Comparison of ENCODE assay signal across 29 cellular contexts in genomic region chr11:83037877-83038276, GRCh38. TPM values are rescaled to one million over a fixed set of nuclear protein-coding genes. Genes with fewer than 3 reads are reported as not detected.
A peak's percentile ranks its signal among the peaks of the same experiment; 100 is the strongest.
DNase-seq lines count a peak whose midpoint lies in the region; ATAC-seq and TF ChIP-seq lines count a peak whose summit lies in the region.
"Had no signal": no experiment of that assay in that cellular context is flagged by ENCODE, and none has a peak within 500 bp of the region (broad histone marks: within the 10 kb centered on the region; RNA-seq: fewer than 3 reads in every experiment).

No MANE protein-coding gene starts in this region.

- H3K27ac Mint-ChIP-seq in activated naive CD4-positive, alpha-beta T cell treated with anti-CD3 and anti-CD28 coated beads, Interleukin-2, amount 50 U/mL, for 24 hours = peak overlapping the region; percentile 59
- no peak overlapping the region for H3K27ac Mint-ChIP-seq in stimulated activated effector memory CD8-positive, alpha-beta T cell treated with anti-CD3 and anti-CD28 coated beads, Interleukin-12 subunit alpha, Interleukin-12 subunit beta, amount 100 ng/mL, for 72 hours
- H3K27ac Mint-ChIP-seq: activated CD8-positive, alpha-beta T cell treated with anti-CD3 and anti-CD28 coated beads, Interleukin-2, amount 10 ng/mL, durations not matched to agents 7 days and 5 days; activated naive CD8-positive, alpha-beta T cell treated with anti-CD3 and anti-CD28 coated beads, Interleukin-2, amount 50 U/mL, for 24 hours; effector memory CD8-positive, alpha-beta T cell; T-helper 1 cell treated with Interleukin-12 subunit alpha and Interleukin-12 subunit beta and Interleukin-4 antibody, amounts not matched to agents 30 μg/mL and 1 μg/mL, for 36 hours had no signal

- POLR2A ChIA-PET in SK-N-SH (lab: Yijun Ruan, JAX) = no interaction called here

- H3F3A ChIP-seq in SK-N-SH (replicated peaks; ENCODE audit: insufficient read depth) = peaks cover 16% of the 10 kb centered on the region
- peaks cover 13% of the 10 kb centered on the region for H3F3A ChIP-seq in smooth muscle cell (ENCODE audit: low read depth)

- no peak for TF ChIP-seq POLR2A in uterus (IDR thresholded peaks at IDR 0.05)

- peaks cover 7% of the 10 kb centered on the region for H3K9me3 Mint-ChIP-seq in activated naive CD4-positive, alpha-beta T cell treated with anti-CD3 and anti-CD28 coated beads, Interleukin-2, amount 50 U/mL, for 24 hours
- no peaks in the 10 kb centered on the region for H3K9me3 Mint-ChIP-seq in stimulated activated effector memory CD8-positive, alpha-beta T cell treated with anti-CD3 and anti-CD28 coated beads, Interleukin-12 subunit alpha, Interleukin-12 subunit beta, amount 100 ng/mL, for 72 hours
- H3K9me3 Mint-ChIP-seq: effector memory CD8-positive, alpha-beta T cell had no signal

- no peaks in the 10 kb centered on the region for H3K27me3 Mint-ChIP-seq in activated naive CD4-positive, alpha-beta T cell treated with anti-CD3 and anti-CD28 coated beads, Interleukin-2, amount 50 U/mL, for 24 hours
- H3K27me3 Mint-ChIP-seq: activated naive CD8-positive, alpha-beta T cell treated with anti-CD3 and anti-CD28 coated beads, Interleukin-2, amount 50 U/mL, for 24 hours; effector memory CD8-positive, alpha-beta T cell had no signal

- H3K36me3 ChIP-seq in SK-N-SH (replicated peaks in 1 of 2; ENCODE audit: control insufficient read depth in 1 of 2, insufficient read depth in 2 of 2, low read length in 1 of 2) (no peaks in the 10 kb centered on the region), smooth muscle cell (ENCODE audit: low read depth) (no peaks in the 10 kb centered on the region), uterus (no peaks in the 10 kb centered on the region)
- H3K36me3 ChIP-seq: BE2C, upper lobe of right lung had no signal

- 0 out of 2 replicates have a peak, but pooled peaks have one; percentile 14 for TF ChIP-seq RAD21 in SK-N-SH (IDR thresholded peaks at IDR 0.05; ENCODE audit: low read length)

- H3K9me3 ChIP-seq in SK-N-SH (no peaks in the 10 kb centered on the region), smooth muscle cell (replicated peaks; ENCODE audit: low read depth) (no peaks in the 10 kb centered on the region), uterus (no peaks in the 10 kb centered on the region)
- H3K9me3 ChIP-seq: BE2C, upper lobe of right lung had no signal

- H3K4me3 ChIP-seq in SK-N-SH (ENCODE audit: low read depth in 2 of 2, low read length in 1 of 2) (no peak overlapping the region), fibroblast of villous mesenchyme (ENCODE audit: low read depth, low read length) (no peak overlapping the region), smooth muscle cell (no peak overlapping the region), uterus (no peak overlapping the region)
- H3K4me3 ChIP-seq: coronary artery, upper lobe of right lung had no signal

- CTCF ChIA-PET in SK-N-SH (lab: Yijun Ruan, JAX) = no interaction called here

- ATAC-seq in stimulated activated effector memory CD8-positive, alpha-beta T cell treated with anti-CD3 and anti-CD28 coated beads, Interleukin-12 subunit alpha, Interleukin-12 subunit beta, amount 100 ng/mL, for 72 hours = no peak
- ATAC-seq: activated CD8-positive, alpha-beta T cell treated with anti-CD3 and anti-CD28 coated beads, Interleukin-2, amount 10 ng/mL, durations not matched to agents 7 days and 5 days; activated naive CD8-positive, alpha-beta T cell treated with anti-CD3 and anti-CD28 coated beads, Interleukin-2, amount 50 U/mL, for 24 hours; effector memory CD8-positive, alpha-beta T cell; Panc1; upper lobe of right lung had no signal

- H3K4me1 ChIP-seq in SK-N-SH (ENCODE audit: control insufficient read depth in 1 of 2, insufficient read depth in 2 of 2, low read depth in 1 of 2, low read length in 1 of 2) (peaks cover 27 to 30% of the 10 kb centered on the region in 2 experiments; a peak in 3 of 4 replicates), smooth muscle cell (ENCODE audit: low read depth) (peaks cover 15% of the 10 kb centered on the region), uterus (peaks cover 0 to 5% of the 10 kb centered on the region in 2 donors)

- H3K4me3 Mint-ChIP-seq in activated naive CD4-positive, alpha-beta T cell treated with anti-CD3 and anti-CD28 coated beads, Interleukin-2, amount 50 U/mL, for 24 hours = no peak overlapping the region
- H3K4me3 Mint-ChIP-seq in stimulated activated effector memory CD8-positive, alpha-beta T cell treated with anti-CD3 and anti-CD28 coated beads, Interleukin-12 subunit alpha, Interleukin-12 subunit beta, amount 100 ng/mL, for 72 hours = no peak overlapping the region
- H3K4me3 Mint-ChIP-seq: activated CD8-positive, alpha-beta T cell treated with anti-CD3 and anti-CD28 coated beads, Interleukin-2, amount 10 ng/mL, durations not matched to agents 7 days and 5 days; activated naive CD8-positive, alpha-beta T cell treated with anti-CD3 and anti-CD28 coated beads, Interleukin-2, amount 50 U/mL, for 24 hours; effector memory CD8-positive, alpha-beta T cell; neural crest cell; T-helper 1 cell treated with Interleukin-12 subunit alpha and Interleukin-12 subunit beta and Interleukin-4 antibody, amounts not matched to agents 30 μg/mL and 1 μg/mL, for 36 hours had no signal

- H3K79me2 ChIP-seq in SK-N-SH (ENCODE audit: insufficient read depth) (peaks cover 45% of the 10 kb centered on the region), smooth muscle cell (ENCODE audit: low read depth) (peaks cover 58% of the 10 kb centered on the region)

- H3K9ac ChIP-seq in SK-N-SH (no peak overlapping the region), smooth muscle cell (ENCODE audit: low read depth) (no peak overlapping the region)
- H3K9ac ChIP-seq: KMS-11 had no signal

- H3K4me1 Mint-ChIP-seq in activated naive CD4-positive, alpha-beta T cell treated with anti-CD3 and anti-CD28 coated beads, Interleukin-2, amount 50 U/mL, for 24 hours = peaks cover 63% of the 10 kb centered on the region
- peaks cover 20% of the 10 kb centered on the region for H3K4me1 Mint-ChIP-seq in stimulated activated effector memory CD8-positive, alpha-beta T cell treated with anti-CD3 and anti-CD28 coated beads, Interleukin-12 subunit alpha, Interleukin-12 subunit beta, amount 100 ng/mL, for 72 hours

- no peak for DNase-seq in activated naive CD4-positive, alpha-beta T cell treated with anti-CD3 and anti-CD28 coated beads, Interleukin-2, amount 50 U/mL, for 16 hours
- DNase-seq in SK-N-SH (no peak), fibroblast of villous mesenchyme (ENCODE audit: low read depth) (peak; percentile 40), smooth muscle cell (lab: John Stamatoyannopoulos, UW; ENCODE audit: unreplicated experiment) (no peak), HCEC 1CT (no peak), uterus (no peak)
- no peak for DNase-seq in stimulated activated effector memory CD8-positive, alpha-beta T cell treated with anti-CD3 and anti-CD28 coated beads, Interleukin-12 subunit alpha, Interleukin-12 subunit beta, amount 100 ng/mL, for 72 hours (ENCODE audit: low spot score in 2 of 2)
- DNase-seq: activated CD8-positive, alpha-beta T cell treated with anti-CD3 and anti-CD28 coated beads, Interleukin-2, amount 10 ng/mL, durations not matched to agents 7 days and 5 days; activated effector memory CD4-positive, alpha-beta T cell treated with anti-CD3 and anti-CD28 coated beads, Interleukin-2, amount 50 U/mL, for 16 hours; activated naive CD8-positive, alpha-beta T cell treated with anti-CD3 and anti-CD28 coated beads, Interleukin-2, amount 50 U/mL, for 24 hours; BE2C; COR-L47; DND-41; effector memory CD8-positive, alpha-beta T cell; MV-4-11; NCI-H1694; NCI-H2171; NCI-H524 treated with DMSO at 0.1 percent for 48 hours; SIG-M5; stimulated activated CD8-positive, alpha-beta memory T cell treated with anti-CD3 and anti-CD28 coated beads, Interleukin-4, amount 100 ng/mL, for 48 hours; substantia nigra; upper lobe of right lung had no signal

- no peaks in the 10 kb centered on the region for H3K27me3 ChIP-seq in SK-N-SH (ENCODE audit: insufficient read depth)
- no peaks in the 10 kb centered on the region for H3K27me3 ChIP-seq in smooth muscle cell (ENCODE audit: low read depth)
- H3K27me3 ChIP-seq in uterus = no peaks in the 10 kb centered on the region
- H3K27me3 ChIP-seq: BE2C, upper lobe of right lung had no signal

- no peak overlapping the region for H2AFZ ChIP-seq in SK-N-SH (ENCODE audit: low read depth)
- no peak overlapping the region for H2AFZ ChIP-seq in smooth muscle cell (ENCODE audit: low read depth)

- no peak for TF ChIP-seq CTCF in SK-N-SH (IDR thresholded peaks at IDR 0.05)
- no peak for TF ChIP-seq CTCF in fibroblast of villous mesenchyme (IDR thresholded peaks at IDR 0.05; ENCODE audit: insufficient read depth, low read depth, low read length)
- no peak for TF ChIP-seq CTCF in smooth muscle cell (IDR thresholded peaks at IDR 0.05; ENCODE audit: borderline replicate concordance, insufficient read depth, poor library complexity, severe bottlenecking)
- TF ChIP-seq CTCF in uterus (IDR thresholded peaks at IDR 0.05) = no peak

- WGBS in SK-N-SH (ENCODE audit: low lambda C conversion rate) = 30% methylated on average over 4 of the region's 4 CpGs
- WGBS in smooth muscle cell (ENCODE audit: low lambda C conversion rate) = 18% methylated on average over 4 of the region's 4 CpGs

- intact Hi-C loops in uterus (cut with DNase I; ENCODE audit: low total_unique reads) = no loop called here

- H3K9me2 ChIP-seq in SK-N-SH = no peaks in the 10 kb centered on the region

- TF ChIP-seq EP300 in SK-N-SH (IDR thresholded peaks at IDR 0.05; ENCODE audit: borderline replicate concordance in 1 of 2, low read depth in 1 of 2, low read length in 1 of 2) = peak; percentile 55 to 74; a peak in 2 of 4 replicates

- peaks cover 12% of the 10 kb centered on the region for H3K36me3 Mint-ChIP-seq in activated naive CD4-positive, alpha-beta T cell treated with anti-CD3 and anti-CD28 coated beads, Interleukin-2, amount 50 U/mL, for 24 hours
- no peaks in the 10 kb centered on the region for H3K36me3 Mint-ChIP-seq in stimulated activated effector memory CD8-positive, alpha-beta T cell treated with anti-CD3 and anti-CD28 coated beads, Interleukin-12 subunit alpha, Interleukin-12 subunit beta, amount 100 ng/mL, for 72 hours

- H4K20me1 ChIP-seq in SK-N-SH (ENCODE audit: insufficient read depth) (no peaks in the 10 kb centered on the region), smooth muscle cell (ENCODE audit: low read depth) (peaks cover 22% of the 10 kb centered on the region)

- peak overlapping the region; percentile 17; the same call in 1 of the 2 replicates for H3K4me2 ChIP-seq in SK-N-SH
- peak overlapping the region; percentile 28 for H3K4me2 ChIP-seq in smooth muscle cell
- H3K4me2 ChIP-seq: KMS-11 had no signal

- H3K27ac ChIP-seq in SK-N-SH (ENCODE audit: low read depth in 2 of 2, low read length in 1 of 2) (peak overlapping the region in 1 of 2 experiments; percentile 28; a peak in 1 of 4 replicates), smooth muscle cell (ENCODE audit: low read depth) (peak overlapping the region; percentile 70), uterus (no peak overlapping the region)
- H3K27ac ChIP-seq: 22Rv1, coronary artery, KMS-11, upper lobe of right lung had no signal

RNA-seq across cellular contexts. Expression of gene RAB30, which starts 33.8 kb away (rescaled TPM):
- polyA plus RNA-seq in SK-N-SH (2012; rRNA removed) = 3.3 and 4.5 TPM in 2 replicates
- 3.3 and 4.4 TPM in 2 replicates for polyA plus RNA-seq in SK-N-SH (2012; cell fraction: cytosol; rRNA removed)
- 1.8 and 3.7 TPM in 2 replicates for polyA plus RNA-seq in SK-N-SH (2012; cell fraction: nucleus; rRNA removed)
- 11.3 and 12.5 TPM in 2 replicates for total RNA-seq in fibroblast of villous mesenchyme
- total RNA-seq in smooth muscle cell = 19.6 and 23.6 TPM in 2 replicates
- 10.7 and 11.2 TPM in 2 replicates for polyA plus RNA-seq in smooth muscle cell
- total RNA-seq in uterus = 100 to 1,000 TPM in 1 of 4 donors, 10 to 100 TPM in 3; 12.4 to 113 (median 48.4) TPM
